Comparison of ENCODE assay signal across 1 cellular context in the genomic region with DNA sequence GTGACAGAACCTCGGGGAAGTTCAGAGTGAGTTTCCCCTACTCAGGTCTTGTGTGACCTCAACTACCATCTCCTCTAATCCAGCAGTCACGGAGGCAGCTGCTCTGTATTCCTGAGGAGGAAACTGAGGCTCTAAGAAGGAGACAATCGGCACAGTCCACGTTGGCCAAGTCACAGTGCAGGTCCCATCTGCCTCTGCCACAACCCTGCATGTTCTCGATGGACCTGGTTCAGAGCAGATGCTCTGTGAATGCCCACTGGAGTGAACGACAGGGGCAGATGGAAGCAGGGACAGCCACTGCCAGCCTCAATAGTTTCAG.
TF ChIP-seq lines count a peak whose summit lies in the region.

No MANE protein-coding gene starts in this region.

TF ChIP-seq in HepG2, 621 proteins besides CTCF, POLR2A, EP300 and RAD21 (continued from another document and continues in another):
- no peak for TF ChIP-seq SMAD1 (CRISPR knock-in tag; IDR thresholded peaks at IDR 0.05; ENCODE audit: borderline replicate concordance, low read depth)
- TF ChIP-seq, protein P1, sequence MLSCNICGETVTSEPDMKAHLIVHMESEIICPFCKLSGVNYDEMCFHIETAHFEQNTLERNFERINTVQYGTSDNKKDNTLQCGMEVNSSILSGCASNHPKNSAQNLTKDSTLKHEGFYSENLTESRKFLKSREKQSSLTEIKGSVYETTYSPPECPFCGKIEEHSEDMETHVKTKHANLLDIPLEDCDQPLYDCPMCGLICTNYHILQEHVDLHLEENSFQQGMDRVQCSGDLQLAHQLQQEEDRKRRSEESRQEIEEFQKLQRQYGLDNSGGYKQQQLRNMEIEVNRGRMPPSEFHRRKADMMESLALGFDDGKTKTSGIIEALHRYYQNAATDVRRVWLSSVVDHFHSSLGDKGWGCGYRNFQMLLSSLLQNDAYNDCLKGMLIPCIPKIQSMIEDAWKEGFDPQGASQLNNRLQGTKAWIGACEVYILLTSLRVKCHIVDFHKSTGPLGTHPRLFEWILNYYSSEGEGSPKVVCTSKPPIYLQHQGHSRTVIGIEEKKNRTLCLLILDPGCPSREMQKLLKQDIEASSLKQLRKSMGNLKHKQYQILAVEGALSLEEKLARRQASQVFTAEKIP (CRISPR knock-in tag; IDR thresholded peaks at IDR 0.05; ENCODE audit: borderline replicate concordance), result no peak
- TF ChIP-seq, protein P2, sequence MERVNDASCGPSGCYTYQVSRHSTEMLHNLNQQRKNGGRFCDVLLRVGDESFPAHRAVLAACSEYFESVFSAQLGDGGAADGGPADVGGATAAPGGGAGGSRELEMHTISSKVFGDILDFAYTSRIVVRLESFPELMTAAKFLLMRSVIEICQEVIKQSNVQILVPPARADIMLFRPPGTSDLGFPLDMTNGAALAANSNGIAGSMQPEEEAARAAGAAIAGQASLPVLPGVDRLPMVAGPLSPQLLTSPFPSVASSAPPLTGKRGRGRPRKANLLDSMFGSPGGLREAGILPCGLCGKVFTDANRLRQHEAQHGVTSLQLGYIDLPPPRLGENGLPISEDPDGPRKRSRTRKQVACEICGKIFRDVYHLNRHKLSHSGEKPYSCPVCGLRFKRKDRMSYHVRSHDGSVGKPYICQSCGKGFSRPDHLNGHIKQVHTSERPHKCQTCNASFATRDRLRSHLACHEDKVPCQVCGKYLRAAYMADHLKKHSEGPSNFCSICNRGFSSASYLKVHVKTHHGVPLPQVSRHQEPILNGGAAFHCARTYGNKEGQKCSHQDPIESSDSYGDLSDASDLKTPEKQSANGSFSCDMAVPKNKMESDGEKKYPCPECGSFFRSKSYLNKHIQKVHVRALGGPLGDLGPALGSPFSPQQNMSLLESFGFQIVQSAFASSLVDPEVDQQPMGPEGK (CRISPR knock-in tag; IDR thresholded peaks at IDR 0.05), result no peak
- TF ChIP-seq PRMT3 (CRISPR knock-in tag; IDR thresholded peaks at IDR 0.05; ENCODE audit: borderline replicate concordance, low read depth), result peak; percentile 36; the same call in 1 of the 2 replicates
- TF ChIP-seq, protein P3, sequence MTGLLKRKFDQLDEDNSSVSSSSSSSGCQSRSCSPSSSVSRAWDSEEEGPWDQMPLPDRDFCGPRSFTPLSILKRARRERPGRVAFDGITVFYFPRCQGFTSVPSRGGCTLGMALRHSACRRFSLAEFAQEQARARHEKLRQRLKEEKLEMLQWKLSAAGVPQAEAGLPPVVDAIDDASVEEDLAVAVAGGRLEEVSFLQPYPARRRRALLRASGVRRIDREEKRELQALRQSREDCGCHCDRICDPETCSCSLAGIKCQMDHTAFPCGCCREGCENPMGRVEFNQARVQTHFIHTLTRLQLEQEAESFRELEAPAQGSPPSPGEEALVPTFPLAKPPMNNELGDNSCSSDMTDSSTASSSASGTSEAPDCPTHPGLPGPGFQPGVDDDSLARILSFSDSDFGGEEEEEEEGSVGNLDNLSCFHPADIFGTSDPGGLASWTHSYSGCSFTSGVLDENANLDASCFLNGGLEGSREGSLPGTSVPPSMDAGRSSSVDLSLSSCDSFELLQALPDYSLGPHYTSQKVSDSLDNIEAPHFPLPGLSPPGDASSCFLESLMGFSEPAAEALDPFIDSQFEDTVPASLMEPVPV (CRISPR knock-in tag; IDR thresholded peaks at IDR 0.05), result no peak
- TF ChIP-seq, protein P4, sequence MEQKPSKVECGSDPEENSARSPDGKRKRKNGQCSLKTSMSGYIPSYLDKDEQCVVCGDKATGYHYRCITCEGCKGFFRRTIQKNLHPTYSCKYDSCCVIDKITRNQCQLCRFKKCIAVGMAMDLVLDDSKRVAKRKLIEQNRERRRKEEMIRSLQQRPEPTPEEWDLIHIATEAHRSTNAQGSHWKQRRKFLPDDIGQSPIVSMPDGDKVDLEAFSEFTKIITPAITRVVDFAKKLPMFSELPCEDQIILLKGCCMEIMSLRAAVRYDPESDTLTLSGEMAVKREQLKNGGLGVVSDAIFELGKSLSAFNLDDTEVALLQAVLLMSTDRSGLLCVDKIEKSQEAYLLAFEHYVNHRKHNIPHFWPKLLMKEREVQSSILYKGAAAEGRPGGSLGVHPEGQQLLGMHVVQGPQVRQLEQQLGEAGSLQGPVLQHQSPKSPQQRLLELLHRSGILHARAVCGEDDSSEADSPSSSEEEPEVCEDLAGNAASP (CRISPR knock-in tag; IDR thresholded peaks at IDR 0.05; ENCODE audit: borderline replicate concordance), result no peak
- TF ChIP-seq MXI1 (IDR thresholded peaks at IDR 0.05; ENCODE audit: borderline replicate concordance, low read depth, low read length), result no peak
- no peak for TF ChIP-seq PCBP1 (IDR thresholded peaks at IDR 0.05; ENCODE audit: borderline replicate concordance, low read depth, low read length)
- no peak for TF ChIP-seq NFYC (CRISPR knock-in tag; IDR thresholded peaks at IDR 0.05)
- TF ChIP-seq ZNF670 (CRISPR knock-in tag; IDR thresholded peaks at IDR 0.05; ENCODE audit: borderline replicate concordance), result peak; percentile 20; the same call in 1 of the 2 replicates
- TF ChIP-seq ZNF543 (CRISPR knock-in tag; IDR thresholded peaks at IDR 0.05), result no peak
- TF ChIP-seq, protein P5, sequence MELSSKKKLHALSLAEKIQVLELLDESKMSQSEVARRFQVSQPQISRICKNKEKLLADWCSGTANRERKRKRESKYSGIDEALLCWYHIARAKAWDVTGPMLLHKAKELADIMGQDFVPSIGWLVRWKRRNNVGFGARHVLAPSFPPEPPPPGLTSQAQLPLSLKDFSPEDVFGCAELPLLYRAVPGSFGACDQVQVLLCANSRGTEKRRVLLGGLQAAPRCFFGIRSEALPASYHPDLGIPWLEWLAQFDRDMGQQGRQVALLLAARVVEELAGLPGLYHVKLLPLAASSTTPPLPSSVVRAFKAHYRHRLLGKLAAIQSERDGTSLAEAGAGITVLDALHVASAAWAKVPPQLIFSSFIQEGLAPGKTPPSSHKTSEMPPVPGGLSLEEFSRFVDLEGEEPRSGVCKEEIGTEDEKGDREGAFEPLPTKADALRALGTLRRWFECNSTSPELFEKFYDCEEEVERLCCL (CRISPR knock-in tag; IDR thresholded peaks at IDR 0.05; ENCODE audit: borderline replicate concordance), result no peak
- no peak for TF ChIP-seq HHEX (CRISPR knock-in tag; IDR thresholded peaks at IDR 0.05)
- TF ChIP-seq SOX13 (IDR thresholded peaks at IDR 0.05), result no peak
- no peak for TF ChIP-seq SOX13 (CRISPR knock-in tag; conservative IDR thresholded peaks at IDR 0.05 in 1 of 2, IDR thresholded peaks at IDR 0.05 in 1 of 2)
- TF ChIP-seq, protein P6, sequence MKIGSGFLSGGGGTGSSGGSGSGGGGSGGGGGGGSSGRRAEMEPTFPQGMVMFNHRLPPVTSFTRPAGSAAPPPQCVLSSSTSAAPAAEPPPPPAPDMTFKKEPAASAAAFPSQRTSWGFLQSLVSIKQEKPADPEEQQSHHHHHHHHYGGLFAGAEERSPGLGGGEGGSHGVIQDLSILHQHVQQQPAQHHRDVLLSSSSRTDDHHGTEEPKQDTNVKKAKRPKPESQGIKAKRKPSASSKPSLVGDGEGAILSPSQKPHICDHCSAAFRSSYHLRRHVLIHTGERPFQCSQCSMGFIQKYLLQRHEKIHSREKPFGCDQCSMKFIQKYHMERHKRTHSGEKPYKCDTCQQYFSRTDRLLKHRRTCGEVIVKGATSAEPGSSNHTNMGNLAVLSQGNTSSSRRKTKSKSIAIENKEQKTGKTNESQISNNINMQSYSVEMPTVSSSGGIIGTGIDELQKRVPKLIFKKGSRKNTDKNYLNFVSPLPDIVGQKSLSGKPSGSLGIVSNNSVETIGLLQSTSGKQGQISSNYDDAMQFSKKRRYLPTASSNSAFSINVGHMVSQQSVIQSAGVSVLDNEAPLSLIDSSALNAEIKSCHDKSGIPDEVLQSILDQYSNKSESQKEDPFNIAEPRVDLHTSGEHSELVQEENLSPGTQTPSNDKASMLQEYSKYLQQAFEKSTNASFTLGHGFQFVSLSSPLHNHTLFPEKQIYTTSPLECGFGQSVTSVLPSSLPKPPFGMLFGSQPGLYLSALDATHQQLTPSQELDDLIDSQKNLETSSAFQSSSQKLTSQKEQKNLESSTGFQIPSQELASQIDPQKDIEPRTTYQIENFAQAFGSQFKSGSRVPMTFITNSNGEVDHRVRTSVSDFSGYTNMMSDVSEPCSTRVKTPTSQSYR (CRISPR knock-in tag; IDR thresholded peaks at IDR 0.05; ENCODE audit: borderline replicate concordance), result no peak
- no peak for TF ChIP-seq ZBTB7A (CRISPR knock-in tag; IDR thresholded peaks at IDR 0.05)
- no peak for TF ChIP-seq ZNF235 (CRISPR knock-in tag; IDR thresholded peaks at IDR 0.05; ENCODE audit: borderline replicate concordance)
- TF ChIP-seq ZNF589 (CRISPR knock-in tag; conservative IDR thresholded peaks at IDR 0.05), result no peak
- TF ChIP-seq, protein P7, sequence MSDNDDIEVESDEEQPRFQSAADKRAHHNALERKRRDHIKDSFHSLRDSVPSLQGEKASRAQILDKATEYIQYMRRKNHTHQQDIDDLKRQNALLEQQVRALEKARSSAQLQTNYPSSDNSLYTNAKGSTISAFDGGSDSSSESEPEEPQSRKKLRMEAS (IDR thresholded peaks at IDR 0.05), result no peak
- TF ChIP-seq, protein P8, sequence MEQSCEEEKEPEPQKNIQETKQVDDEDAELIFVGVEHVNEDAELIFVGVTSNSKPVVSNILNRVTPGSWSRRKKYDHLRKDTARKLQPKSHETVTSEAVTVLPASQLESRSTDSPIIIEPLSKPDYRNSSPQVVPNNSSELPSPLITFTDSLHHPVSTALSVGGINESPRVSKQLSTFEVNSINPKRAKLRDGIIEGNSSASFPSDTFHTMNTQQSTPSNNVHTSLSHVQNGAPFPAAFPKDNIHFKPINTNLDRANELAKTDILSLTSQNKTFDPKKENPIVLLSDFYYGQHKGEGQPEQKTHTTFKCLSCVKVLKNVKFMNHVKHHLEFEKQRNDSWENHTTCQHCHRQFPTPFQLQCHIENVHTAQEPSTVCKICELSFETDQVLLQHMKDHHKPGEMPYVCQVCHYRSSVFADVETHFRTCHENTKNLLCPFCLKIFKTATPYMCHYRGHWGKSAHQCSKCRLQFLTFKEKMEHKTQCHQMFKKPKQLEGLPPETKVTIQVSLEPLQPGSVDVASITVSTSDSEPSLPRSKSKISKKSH (CRISPR knock-in tag; IDR thresholded peaks at IDR 0.05; ENCODE audit: borderline replicate concordance), result no peak; the same call in 1 of the 2 replicates
- TF ChIP-seq, protein P9, sequence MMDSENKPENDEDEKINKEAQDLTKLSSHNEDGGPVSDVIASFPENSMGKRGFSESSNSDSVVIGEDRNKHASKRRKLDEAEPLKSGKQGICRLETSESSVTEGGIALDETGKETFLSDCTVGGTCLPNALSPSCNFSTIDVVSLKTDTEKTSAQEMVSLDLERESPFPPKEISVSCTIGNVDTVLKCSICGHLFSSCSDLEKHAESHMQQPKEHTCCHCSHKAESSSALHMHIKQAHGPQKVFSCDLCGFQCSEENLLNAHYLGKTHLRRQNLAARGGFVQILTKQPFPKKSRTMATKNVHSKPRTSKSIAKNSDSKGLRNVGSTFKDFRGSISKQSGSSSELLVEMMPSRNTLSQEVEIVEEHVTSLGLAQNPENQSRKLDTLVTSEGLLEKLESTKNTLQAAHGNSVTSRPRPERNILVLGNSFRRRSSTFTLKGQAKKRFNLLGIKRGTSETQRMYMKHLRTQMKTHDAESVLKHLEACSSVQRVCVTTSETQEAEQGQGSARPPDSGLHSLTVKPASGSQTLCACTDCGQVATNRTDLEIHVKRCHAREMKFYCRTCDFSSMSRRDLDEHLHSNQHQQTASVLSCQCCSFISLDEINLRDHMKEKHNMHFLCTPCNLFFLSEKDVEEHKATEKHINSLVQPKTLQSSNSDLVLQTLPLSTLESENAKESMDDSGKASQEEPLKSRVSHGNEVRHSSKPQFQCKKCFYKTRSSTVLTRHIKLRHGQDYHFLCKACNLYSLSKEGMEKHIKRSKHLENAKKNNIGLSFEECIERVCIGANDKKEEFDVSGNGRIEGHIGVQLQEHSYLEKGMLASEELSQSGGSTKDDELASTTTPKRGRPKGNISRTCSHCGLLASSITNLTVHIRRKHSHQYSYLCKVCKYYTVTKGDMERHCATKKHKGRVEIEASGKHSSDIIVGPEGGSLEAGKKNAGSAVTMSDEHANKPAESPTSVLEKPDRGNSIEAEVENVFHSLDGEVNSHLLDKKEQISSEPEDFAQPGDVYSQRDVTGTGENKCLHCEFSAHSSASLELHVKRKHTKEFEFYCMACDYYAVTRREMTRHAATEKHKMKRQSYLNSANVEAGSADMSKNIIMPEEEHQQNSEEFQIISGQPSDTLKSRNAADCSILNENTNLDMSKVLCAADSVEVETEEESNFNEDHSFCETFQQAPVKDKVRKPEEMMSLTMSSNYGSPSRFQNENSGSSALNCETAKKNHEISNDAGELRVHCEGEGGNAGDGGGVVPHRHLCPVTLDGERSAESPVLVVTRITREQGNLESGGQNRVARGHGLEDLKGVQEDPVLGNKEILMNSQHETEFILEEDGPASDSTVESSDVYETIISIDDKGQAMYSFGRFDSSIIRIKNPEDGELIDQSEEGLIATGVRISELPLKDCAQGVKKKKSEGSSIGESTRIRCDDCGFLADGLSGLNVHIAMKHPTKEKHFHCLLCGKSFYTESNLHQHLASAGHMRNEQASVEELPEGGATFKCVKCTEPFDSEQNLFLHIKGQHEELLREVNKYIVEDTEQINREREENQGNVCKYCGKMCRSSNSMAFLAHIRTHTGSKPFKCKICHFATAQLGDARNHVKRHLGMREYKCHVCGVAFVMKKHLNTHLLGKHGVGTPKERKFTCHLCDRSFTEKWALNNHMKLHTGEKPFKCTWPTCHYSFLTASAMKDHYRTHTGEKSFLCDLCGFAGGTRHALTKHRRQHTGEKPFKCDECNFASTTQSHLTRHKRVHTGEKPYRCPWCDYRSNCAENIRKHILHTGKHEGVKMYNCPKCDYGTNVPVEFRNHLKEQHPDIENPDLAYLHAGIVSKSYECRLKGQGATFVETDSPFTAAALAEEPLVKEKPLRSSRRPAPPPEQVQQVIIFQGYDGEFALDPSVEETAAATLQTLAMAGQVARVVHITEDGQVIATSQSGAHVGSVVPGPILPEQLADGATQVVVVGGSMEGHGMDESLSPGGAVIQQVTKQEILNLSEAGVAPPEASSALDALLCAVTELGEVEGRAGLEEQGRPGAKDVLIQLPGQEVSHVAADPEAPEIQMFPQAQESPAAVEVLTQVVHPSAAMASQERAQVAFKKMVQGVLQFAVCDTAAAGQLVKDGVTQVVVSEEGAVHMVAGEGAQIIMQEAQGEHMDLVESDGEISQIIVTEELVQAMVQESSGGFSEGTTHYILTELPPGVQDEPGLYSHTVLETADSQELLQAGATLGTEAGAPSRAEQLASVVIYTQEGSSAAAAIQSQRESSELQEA (CRISPR knock-in tag; IDR thresholded peaks at IDR 0.05; ENCODE audit: not compliant biosample characterization), result no peak
- TF ChIP-seq, protein P10, sequence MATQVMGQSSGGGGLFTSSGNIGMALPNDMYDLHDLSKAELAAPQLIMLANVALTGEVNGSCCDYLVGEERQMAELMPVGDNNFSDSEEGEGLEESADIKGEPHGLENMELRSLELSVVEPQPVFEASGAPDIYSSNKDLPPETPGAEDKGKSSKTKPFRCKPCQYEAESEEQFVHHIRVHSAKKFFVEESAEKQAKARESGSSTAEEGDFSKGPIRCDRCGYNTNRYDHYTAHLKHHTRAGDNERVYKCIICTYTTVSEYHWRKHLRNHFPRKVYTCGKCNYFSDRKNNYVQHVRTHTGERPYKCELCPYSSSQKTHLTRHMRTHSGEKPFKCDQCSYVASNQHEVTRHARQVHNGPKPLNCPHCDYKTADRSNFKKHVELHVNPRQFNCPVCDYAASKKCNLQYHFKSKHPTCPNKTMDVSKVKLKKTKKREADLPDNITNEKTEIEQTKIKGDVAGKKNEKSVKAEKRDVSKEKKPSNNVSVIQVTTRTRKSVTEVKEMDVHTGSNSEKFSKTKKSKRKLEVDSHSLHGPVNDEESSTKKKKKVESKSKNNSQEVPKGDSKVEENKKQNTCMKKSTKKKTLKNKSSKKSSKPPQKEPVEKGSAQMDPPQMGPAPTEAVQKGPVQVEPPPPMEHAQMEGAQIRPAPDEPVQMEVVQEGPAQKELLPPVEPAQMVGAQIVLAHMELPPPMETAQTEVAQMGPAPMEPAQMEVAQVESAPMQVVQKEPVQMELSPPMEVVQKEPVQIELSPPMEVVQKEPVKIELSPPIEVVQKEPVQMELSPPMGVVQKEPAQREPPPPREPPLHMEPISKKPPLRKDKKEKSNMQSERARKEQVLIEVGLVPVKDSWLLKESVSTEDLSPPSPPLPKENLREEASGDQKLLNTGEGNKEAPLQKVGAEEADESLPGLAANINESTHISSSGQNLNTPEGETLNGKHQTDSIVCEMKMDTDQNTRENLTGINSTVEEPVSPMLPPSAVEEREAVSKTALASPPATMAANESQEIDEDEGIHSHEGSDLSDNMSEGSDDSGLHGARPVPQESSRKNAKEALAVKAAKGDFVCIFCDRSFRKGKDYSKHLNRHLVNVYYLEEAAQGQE (IDR thresholded peaks at IDR 0.05; ENCODE audit: borderline replicate concordance in 1 of 2, low read depth in 1 of 2, low read length in 2 of 2), result no peak
